23 cellular contexts compared by ENCODE assay signal in the genomic region with DNA sequence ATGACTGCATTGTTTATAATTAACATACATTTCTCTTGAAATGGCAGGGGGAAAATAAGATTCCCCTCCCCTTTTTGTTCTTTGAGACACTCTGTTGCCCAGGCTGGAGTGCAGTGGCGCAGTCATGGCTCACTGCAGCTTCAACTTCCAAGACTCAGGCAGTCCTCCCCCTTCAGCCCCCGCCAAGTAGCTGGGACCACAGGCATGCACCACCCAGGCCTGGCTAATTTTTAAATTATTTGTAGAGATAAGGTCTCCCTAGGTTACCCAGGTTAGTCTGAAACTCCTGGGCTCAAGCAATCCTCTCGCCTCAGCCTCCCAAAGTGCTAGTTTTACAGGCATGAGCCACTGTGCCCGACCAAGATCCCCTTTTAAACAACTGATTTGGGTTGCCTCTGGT.
"Had no signal": no experiment of that assay in that cellular context is flagged by ENCODE, and none has a peak within 500 bp of the region (broad histone marks: within the 10 kb centered on the region; RNA-seq: fewer than 3 reads in every experiment).

No MANE protein-coding gene starts in this region.

- H3K9me3 Mint-ChIP-seq: activated T-cell treated with anti-CD3 and anti-CD28 coated beads, Interleukin-2, amount 50 U/mL, for 24 hours; activated T-helper 17 cell treated with anti-CD3 and anti-CD28 coated beads, Interleukin-2, amount 50 U/mL, for 72 hours; dendritic cell treated with granulocyte-macrophage colony-stimulating factor and Interleukin-4, amounts not matched to agents 40 ng/mL and 50 ng/mL, for 4 days; natural killer cell; stimulated activated effector memory CD8-positive, alpha-beta T cell treated with anti-CD3 and anti-CD28 coated beads, Interleukin-12 subunit alpha, Interleukin-12 subunit beta, amount 100 ng/mL, for 72 hours had no signal

- H3K36me3 ChIP-seq: adrenal gland, left ventricle myocardium inferior, ovary had no signal

- DNase-seq: activated CD8-positive, alpha-beta memory T cell treated with anti-CD3 and anti-CD28 coated beads, Interleukin-2, amount 50 U/mL, for 4 hours; activated naive CD4-positive, alpha-beta T cell; activated T-cell treated with anti-CD3 and anti-CD28 coated beads, Interleukin-2, amount 50 U/mL, for 24 hours; adrenal gland; effector CD8-positive, alpha-beta T cell; erythroblast; foreskin fibroblast; left ventricle myocardium inferior; midbrain; natural killer cell; ovary; small intestine; stimulated activated CD4-positive, alpha-beta T cell treated with anti-CD3 and anti-CD28 coated beads, Interleukin-2, amount 100 ng/mL, for 24 hours; T-cell; T1000 had no signal

- H3K4me3 ChIP-seq: adrenal gland, left ventricle myocardium inferior, ovary, upper lobe of left lung had no signal

- H3K36me3 Mint-ChIP-seq: natural killer cell; stimulated activated effector memory CD8-positive, alpha-beta T cell treated with anti-CD3 and anti-CD28 coated beads, Interleukin-12 subunit alpha, Interleukin-12 subunit beta, amount 100 ng/mL, for 72 hours had no signal

- H3K27me3 Mint-ChIP-seq: activated naive CD8-positive, alpha-beta T cell; activated T-cell treated with anti-CD3 and anti-CD28 coated beads, Interleukin-2, amount 50 U/mL, for 24 hours; activated T-helper 17 cell treated with anti-CD3 and anti-CD28 coated beads, Interleukin-2, amount 50 U/mL, for 72 hours; dendritic cell treated with granulocyte-macrophage colony-stimulating factor and Interleukin-4, amounts not matched to agents 40 ng/mL and 50 ng/mL, for 4 days; T-cell had no signal

- H3K4me3 Mint-ChIP-seq: activated naive CD8-positive, alpha-beta T cell; activated T-cell treated with anti-CD3 and anti-CD28 coated beads, Interleukin-2, amount 50 U/mL, for 24 hours; activated T-helper 17 cell treated with anti-CD3 and anti-CD28 coated beads, Interleukin-2, amount 50 U/mL, for 72 hours; dendritic cell treated with granulocyte-macrophage colony-stimulating factor and Interleukin-4, amounts not matched to agents 40 ng/mL and 50 ng/mL, for 4 days; natural killer cell; stimulated activated effector memory CD8-positive, alpha-beta T cell treated with anti-CD3 and anti-CD28 coated beads, Interleukin-12 subunit alpha, Interleukin-12 subunit beta, amount 100 ng/mL, for 72 hours; T-cell; WTC11 had no signal

- H3K4me1 Mint-ChIP-seq: activated T-helper 17 cell treated with anti-CD3 and anti-CD28 coated beads, Interleukin-2, amount 50 U/mL, for 72 hours; natural killer cell; stimulated activated effector memory CD8-positive, alpha-beta T cell treated with anti-CD3 and anti-CD28 coated beads, Interleukin-12 subunit alpha, Interleukin-12 subunit beta, amount 100 ng/mL, for 72 hours; T-cell had no signal

- H3K27ac Mint-ChIP-seq: activated naive CD8-positive, alpha-beta T cell; activated T-cell treated with anti-CD3 and anti-CD28 coated beads, Interleukin-2, amount 50 U/mL, for 24 hours; activated T-helper 17 cell treated with anti-CD3 and anti-CD28 coated beads, Interleukin-2, amount 50 U/mL, for 72 hours; dendritic cell treated with granulocyte-macrophage colony-stimulating factor and Interleukin-4, amounts not matched to agents 40 ng/mL and 50 ng/mL, for 4 days; natural killer cell; stimulated activated effector memory CD8-positive, alpha-beta T cell treated with anti-CD3 and anti-CD28 coated beads, Interleukin-12 subunit alpha, Interleukin-12 subunit beta, amount 100 ng/mL, for 72 hours; T-cell; WTC11 had no signal

- H3K27ac ChIP-seq: adrenal gland, neutrophil, upper lobe of left lung had no signal

- H3K4me1 ChIP-seq: upper lobe of left lung had no signal

- H3K9me3 ChIP-seq: adrenal gland, left ventricle myocardium inferior, neutrophil, ovary, upper lobe of left lung had no signal

- FAIRE-seq: keratinocyte, small intestine had no signal

- H3K27me3 ChIP-seq: adrenal gland, neutrophil, ovary, upper lobe of left lung had no signal
